In the genomic region with DNA sequence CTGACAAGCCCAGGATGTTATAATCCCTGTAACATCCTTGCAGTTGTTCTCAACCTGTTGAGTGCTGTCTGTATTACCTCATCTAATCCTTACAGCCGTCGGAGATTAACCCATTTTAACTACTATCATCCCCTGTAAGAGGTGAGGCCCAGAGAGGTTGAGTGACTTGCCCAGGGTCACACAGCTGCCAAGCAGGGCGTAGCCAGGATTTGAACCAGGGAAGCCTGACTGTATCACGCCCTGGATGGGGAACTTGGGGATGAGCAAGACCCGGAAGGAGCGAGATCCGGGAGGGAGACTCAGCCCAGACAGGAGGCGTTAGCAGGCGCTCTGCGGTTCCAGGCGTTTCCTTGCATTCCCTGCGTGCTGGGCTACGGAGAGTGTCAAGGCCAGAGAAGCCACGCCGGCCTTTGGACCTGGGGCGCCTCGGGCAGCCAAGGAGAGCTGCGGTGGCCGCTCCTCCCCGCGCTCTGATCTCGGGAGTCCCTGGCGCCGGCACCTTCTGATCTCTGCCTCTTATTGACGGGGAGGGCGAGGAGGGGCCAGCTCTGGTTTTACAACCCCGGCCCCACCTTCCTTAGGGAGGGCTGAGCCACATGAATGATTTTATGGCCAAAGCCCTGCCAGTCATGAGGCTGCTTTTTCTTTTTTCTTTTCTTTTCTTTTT, we compare ENCODE assay signal across 10 cellular contexts. TPM values are rescaled to one million over a fixed set of nuclear protein-coding genes. Genes with fewer than 3 reads are reported as not detected.
DNase-seq lines count a peak whose midpoint lies in the region; ATAC-seq and TF ChIP-seq lines count a peak whose summit lies in the region.
"Had no signal": no experiment of that assay in that cellular context is flagged by ENCODE, and none has a peak within 500 bp of the region (broad histone marks: within the 10 kb centered on the region; RNA-seq: fewer than 3 reads in every experiment).

No MANE protein-coding gene starts in this region.

- H3K36me3 Mint-ChIP-seq in HFFc6 (ENCODE audit: low read depth), result no peaks in the 10 kb centered on the region

- H3K4me1 ChIP-seq in adipocyte (ENCODE audit: control insufficient read depth, insufficient read depth, low read length) (peaks cover 27% of the 10 kb centered on the region), stomach (peaks cover 5 to 30% (median 18%) of the 10 kb centered on the region in 4 donors), gastrocnemius medialis (peaks cover 0 to 2% of the 10 kb centered on the region in 2 donors)

- no peak for TF ChIP-seq POLR2A in stomach (IDR thresholded peaks at IDR 0.05)
- TF ChIP-seq POLR2A in gastrocnemius medialis (IDR thresholded peaks at IDR 0.05), result no peak

- H3K4me3 ChIP-seq in adipocyte (ENCODE audit: low read length) (no peak overlapping the region), stomach (peak overlapping the region in 1 of 4 donors; percentile 6), gastrocnemius medialis (no peak overlapping the region)

- WGBS in stomach, 5 donors, result 10 to 23% (median 11%) methylated on average over 18 to 27 of the region's 27 CpGs

- H3K27me3 Mint-ChIP-seq in HFFc6 (ENCODE audit: insufficient read depth), result peaks cover 2% of the 10 kb centered on the region; the same call in 1 of the 2 replicates

- intact Hi-C loops in stomach (cut with DNase I; ENCODE audit: low total_unique reads) (no loop called here), gastrocnemius medialis (cut with DNase I; ENCODE audit: low total_unique reads) (no loop called here)

- DNase-seq in HFFc6 (peak; percentile 68), adipocyte (ENCODE audit: low read depth) (peak; percentile 11), iPS-NIHi11 (ENCODE audit: low spot score) (peak; percentile 79), stomach (peak; percentile 80), T-helper 9 cell (no peak), gastrocnemius medialis (no peak)
- DNase-seq: effector CD8-positive, alpha-beta T cell had no signal

- H3K9ac ChIP-seq in adipocyte (ENCODE audit: low read length), result peak overlapping the region; percentile 11

- no peak for TF ChIP-seq EP300 in stomach (IDR thresholded peaks at IDR 0.05)

- peaks cover 30% of the 10 kb centered on the region for H3K4me1 Mint-ChIP-seq in HFFc6 (ENCODE audit: low read depth)

- H3K27ac Mint-ChIP-seq in HFFc6, result peak overlapping the region; percentile 69

- ATAC-seq in HG02885 (IDR thresholded peaks at IDR 0.05; ENCODE audit: poor library complexity, unreplicated experiment), result no peak
- ATAC-seq in gastrocnemius medialis, result no peak

- peak overlapping the region; percentile 58; the same call in 1 of the 2 replicates for H3K4me3 Mint-ChIP-seq in HFFc6

- in situ Hi-C loops in gastrocnemius medialis (cut with MboI; ENCODE audit: low sequenced_read_pairs in 4 of 4), result no loop called here

- TF ChIP-seq CTCF in HFFc6 (IDR thresholded peaks at IDR 0.05) (no peak), stomach (IDR thresholded peaks at IDR 0.05) (no peak), gastrocnemius medialis (IDR thresholded peaks at IDR 0.05 in 4 of 5, conservative IDR thresholded peaks at IDR 0.05 in 1 of 5) (no peak)

- H3K27me3 ChIP-seq in adipocyte (replicated peaks; ENCODE audit: control insufficient read depth, insufficient read depth, low read length), result no peaks in the 10 kb centered on the region
- H3K27me3 ChIP-seq in stomach, result peaks cover 0 to 27% (median 0%) of the 10 kb centered on the region in 3 donors
- no peaks in the 10 kb centered on the region for H3K27me3 ChIP-seq in gastrocnemius medialis

- H3K36me3 ChIP-seq in adipocyte (ENCODE audit: control insufficient read depth, insufficient read depth, low read length, severe bottlenecking), result no peaks in the 10 kb centered on the region
- no peaks in the 10 kb centered on the region for H3K36me3 ChIP-seq in stomach
- no peaks in the 10 kb centered on the region for H3K36me3 ChIP-seq in gastrocnemius medialis
- H3K36me3 ChIP-seq: neutrophil had no signal

- H3K9me3 ChIP-seq in adipocyte (ENCODE audit: control insufficient read depth, low read length), result no peaks in the 10 kb centered on the region
- no peaks in the 10 kb centered on the region for H3K9me3 ChIP-seq in stomach
- no peaks in the 10 kb centered on the region for H3K9me3 ChIP-seq in gastrocnemius medialis
- H3K9me3 ChIP-seq: neutrophil had no signal

- H3K27ac ChIP-seq in stomach (peak overlapping the region in 1 of 5 donors; percentile 19), gastrocnemius medialis (no peak overlapping the region)
- H3K27ac ChIP-seq: neutrophil had no signal

- no peaks in the 10 kb centered on the region for H3K9me3 Mint-ChIP-seq in HFFc6

RNA-seq across cellular contexts. Expression of gene SULT2B1, which starts 6.2 kb away (rescaled TPM):
- total RNA-seq in HFFc6 (2021; fragmentation: NEBNext Ultra II Directional; extraction: Animal tissue kit (Norgen Biotek cat#: 25700)), result under 1 TPM in 1 of 6 experiments, not detected in 5; 0.33 TPM
- total RNA-seq in stomach (1 to 10 TPM in 2 of 5 donors, not detected in 3; 2.6 to 3.1 TPM), gastrocnemius medialis (not detected)
- polyA plus RNA-seq in stomach, result 10 to 100 TPM in 1 of 3 donors, 1 to 10 TPM in 2; 2.0 to 46.8 (median 5.0) TPM

RNA-seq across cellular contexts. Expression of gene LMTK3, which starts 46.5 kb away (rescaled TPM):
- under 1 TPM; 0.21 to 0.88 (median 0.60) TPM for total RNA-seq in HFFc6 (2021; fragmentation: NEBNext Ultra II Directional; extraction: Animal tissue kit (Norgen Biotek cat#: 25700))
- total RNA-seq in stomach (10 to 100 TPM in 1 of 5 donors, 1 to 10 TPM in 1, under 1 TPM in 2, not detected in 1; 0.45 to 23.5 (median 1.1) TPM), gastrocnemius medialis (not detected)
- polyA plus RNA-seq in stomach, result 1 to 10 TPM; 1.1 to 3.5 (median 2.8) TPM

RNA-seq across cellular contexts. Expression of gene SPACA4, which starts 48.4 kb away (rescaled TPM):
- not detected for total RNA-seq in HFFc6 (2021; fragmentation: NEBNext Ultra II Directional; extraction: Animal tissue kit (Norgen Biotek cat#: 25700))
- not detected for total RNA-seq in stomach
- not detected for polyA plus RNA-seq in stomach
- total RNA-seq in gastrocnemius medialis, result not detected
- total RNA-seq: NCI-H460 had no signal

RNA-seq across cellular contexts. Expression of gene FAM83E, which starts 56.7 kb away (rescaled TPM):
- under 1 TPM; 0.23 to 0.99 (median 0.54) TPM for total RNA-seq in HFFc6 (2021; fragmentation: NEBNext Ultra II Directional; extraction: Animal tissue kit (Norgen Biotek cat#: 25700))
- total RNA-seq in stomach (100 to 1,000 TPM in 2 of 5 donors, 10 to 100 TPM in 3; 17.5 to 275 (median 56.0) TPM), gastrocnemius medialis (under 1 TPM in 1 of 4 donors, not detected in 3; 0.15 TPM)
- polyA plus RNA-seq in stomach, result 10 to 100 TPM; 13.3 to 62.5 (median 15.4) TPM

Comparison
In these comparisons a context has a peak if more than half of its experiments do, and no peak if none do; other contexts are left out.
1. DNase-seq: peak in HFFc6 (single experiment), adipocyte (single experiment), iPS-NIHi11 (single experiment) and stomach (single experiment); none in T-helper 9 cell (single experiment) and gastrocnemius medialis (0 of 2).